ENCODE assay signal across 1 cellular context in the genomic region with DNA sequence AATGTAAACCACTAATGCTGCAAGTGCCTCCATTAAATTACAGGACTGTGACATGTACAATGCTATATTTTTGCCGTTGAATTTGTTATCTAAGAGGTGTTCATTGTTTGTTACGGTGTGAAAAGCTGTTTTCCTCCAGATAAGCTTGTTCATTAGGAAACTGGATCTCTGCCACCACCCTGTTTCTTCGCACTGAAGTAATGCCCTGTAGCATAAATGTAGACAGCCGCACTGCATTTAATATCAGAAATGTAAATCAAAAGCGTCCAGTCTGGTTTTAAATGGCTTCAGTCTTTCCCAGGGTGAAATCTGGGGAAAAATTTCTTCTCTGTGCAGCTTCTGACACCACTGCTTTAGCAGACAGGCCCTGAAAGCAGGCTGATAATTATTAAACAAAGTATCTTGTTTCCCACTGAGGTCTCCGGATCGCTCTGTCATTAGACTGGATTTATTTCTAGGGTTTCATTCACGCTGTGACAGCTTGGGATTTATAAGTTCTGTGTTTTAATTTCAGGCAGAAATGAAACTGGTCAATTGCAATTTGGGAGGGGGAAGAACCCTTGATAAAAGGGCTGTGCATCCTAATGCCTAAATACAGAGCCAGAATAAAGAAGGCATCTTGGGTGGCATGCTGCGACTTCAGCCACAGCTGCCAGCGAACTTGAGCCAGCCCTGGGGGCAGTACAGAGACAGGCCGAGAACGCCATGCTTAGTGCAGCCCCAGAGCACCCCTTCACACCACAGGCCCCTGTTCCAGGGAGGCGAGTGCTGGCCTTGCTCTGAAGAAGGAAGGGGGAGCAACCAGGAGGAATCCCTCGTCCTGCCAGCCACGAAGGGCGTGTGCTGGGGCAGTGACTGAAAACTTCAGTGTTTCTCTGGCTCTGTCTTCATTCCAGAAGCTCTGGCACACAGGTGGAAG.
TF ChIP-seq lines count a peak whose summit lies in the region.

No MANE protein-coding gene starts in this region.

TF ChIP-seq in IMR-90, 13 proteins besides CTCF, POLR2A, EP300 and RAD21:
- TF ChIP-seq, protein P1, sequence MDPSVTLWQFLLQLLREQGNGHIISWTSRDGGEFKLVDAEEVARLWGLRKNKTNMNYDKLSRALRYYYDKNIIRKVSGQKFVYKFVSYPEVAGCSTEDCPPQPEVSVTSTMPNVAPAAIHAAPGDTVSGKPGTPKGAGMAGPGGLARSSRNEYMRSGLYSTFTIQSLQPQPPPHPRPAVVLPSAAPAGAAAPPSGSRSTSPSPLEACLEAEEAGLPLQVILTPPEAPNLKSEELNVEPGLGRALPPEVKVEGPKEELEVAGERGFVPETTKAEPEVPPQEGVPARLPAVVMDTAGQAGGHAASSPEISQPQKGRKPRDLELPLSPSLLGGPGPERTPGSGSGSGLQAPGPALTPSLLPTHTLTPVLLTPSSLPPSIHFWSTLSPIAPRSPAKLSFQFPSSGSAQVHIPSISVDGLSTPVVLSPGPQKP (IDR thresholded peaks at IDR 0.05; ENCODE audit: borderline replicate concordance, low read depth, low read length) = no peak
- TF ChIP-seq MAFK (IDR thresholded peaks at IDR 0.05; ENCODE audit: low read depth, low read length) = no peak
- TF ChIP-seq SMC3 (IDR thresholded peaks at IDR 0.05; ENCODE audit: low read depth, low read length) = no peak
- no peak for TF ChIP-seq MAZ (IDR thresholded peaks at IDR 0.05; ENCODE audit: borderline replicate concordance, low read depth, low read length)
- TF ChIP-seq, protein P2, sequence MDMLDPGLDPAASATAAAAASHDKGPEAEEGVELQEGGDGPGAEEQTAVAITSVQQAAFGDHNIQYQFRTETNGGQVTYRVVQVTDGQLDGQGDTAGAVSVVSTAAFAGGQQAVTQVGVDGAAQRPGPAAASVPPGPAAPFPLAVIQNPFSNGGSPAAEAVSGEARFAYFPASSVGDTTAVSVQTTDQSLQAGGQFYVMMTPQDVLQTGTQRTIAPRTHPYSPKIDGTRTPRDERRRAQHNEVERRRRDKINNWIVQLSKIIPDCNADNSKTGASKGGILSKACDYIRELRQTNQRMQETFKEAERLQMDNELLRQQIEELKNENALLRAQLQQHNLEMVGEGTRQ (IDR thresholded peaks at IDR 0.05; ENCODE audit: low read depth, low read length) = no peak
- TF ChIP-seq RCOR1 (IDR thresholded peaks at IDR 0.05; ENCODE audit: insufficient replicate concordance, low read length) = no peak
- no peak for TF ChIP-seq CHD1 (IDR thresholded peaks at IDR 0.05; ENCODE audit: low read depth, low read length)
